ENCODE assay signal across 9 cellular contexts in genomic region chr14:65095633-65096205, GRCh38. TPM values are rescaled to one million over a fixed set of nuclear protein-coding genes. Genes with fewer than 3 reads are reported as not detected.
DNase-seq lines count a peak whose midpoint lies in the region; FAIRE-seq and TF ChIP-seq lines count a peak whose summit lies in the region.
"Had no signal": no experiment of that assay in that cellular context is flagged by ENCODE, and none has a peak within 500 bp of the region (broad histone marks: within the 10 kb centered on the region; RNA-seq: fewer than 3 reads in every experiment).

No MANE protein-coding gene starts in this region.

- no peak overlapping the region for H2BK120ac ChIP-seq in neuronal stem cell (ENCODE audit: low read depth, low read length)

- WGBS in adrenal gland, 4 donors: 28 to 38% (median 31%) methylated on average over 3 of the region's 3 CpGs
- no CpG with 5 or more reads among the region's 3 CpGs for WGBS in neuronal stem cell (ENCODE audit: extremely low coverage in 2 of 2, insufficient read length in 2 of 2, insufficient replicate concordance in 1 of 2), 2 donors

- H3K4me1 ChIP-seq in HEK293 (ENCODE audit: control insufficient read depth, insufficient read depth, low read length) (peaks cover 17% of the 10 kb centered on the region), adrenal gland (replicated peaks in 1 of 2) (peaks cover 32 to 66% of the 10 kb centered on the region in 2 donors), stomach smooth muscle (ENCODE audit: control insufficient read depth, insufficient read depth, low read length) (peaks cover 38% of the 10 kb centered on the region), kidney (ENCODE audit: control insufficient read depth in 1 of 2, insufficient read depth in 1 of 2, low read depth in 1 of 2, low read length in 2 of 2) (peaks cover 8 to 12% of the 10 kb centered on the region in 2 donors), neuronal stem cell (ENCODE audit: control insufficient read depth in 2 of 2, insufficient read depth in 1 of 2, low read depth in 1 of 2, low read length in 2 of 2) (no peaks in the 10 kb centered on the region)

- no peak overlapping the region for H2BK15ac ChIP-seq in neuronal stem cell (ENCODE audit: low read length)

- H3K9me3 ChIP-seq in HEK293 (ENCODE audit: control insufficient read depth, insufficient read depth, low read depth, low read length) (no peaks in the 10 kb centered on the region), adrenal gland (replicated peaks in 1 of 3) (no peaks in the 10 kb centered on the region), stomach smooth muscle (ENCODE audit: control insufficient read depth in 2 of 2, low read length in 2 of 2) (no peaks in the 10 kb centered on the region), kidney (ENCODE audit: control insufficient read depth in 1 of 2, low read length in 2 of 2) (no peaks in the 10 kb centered on the region), neuronal stem cell (replicated peaks in 1 of 2; ENCODE audit: control insufficient read depth in 2 of 2, insufficient read depth in 1 of 2, low read depth in 1 of 2, low read length in 2 of 2) (no peaks in the 10 kb centered on the region)

- intact Hi-C loops in adrenal gland (cut with DNase I) (no loop called here), kidney (cut with DNase I) (no loop called here)

- H4K91ac ChIP-seq in neuronal stem cell (ENCODE audit: low read depth, low read length, poor library complexity): no peak overlapping the region

- H2BK12ac ChIP-seq in neuronal stem cell (ENCODE audit: low read length): no peak overlapping the region

- no peaks in the 10 kb centered on the region for H3K79me1 ChIP-seq in neuronal stem cell (ENCODE audit: low read depth, low read length)

- no peak overlapping the region for H2AK5ac ChIP-seq in neuronal stem cell (ENCODE audit: low read depth, low read length)

- no peak overlapping the region for H3K18ac ChIP-seq in neuronal stem cell (ENCODE audit: low read length)

- FAIRE-seq in kidney (lab: Jason Lieb, UNC): no peak

- peak overlapping the region; percentile 42; the same call in 1 of the 2 replicates for H3K27ac ChIP-seq in HEK293 (ENCODE audit: extremely low read depth, low read depth, low read length)
- peak overlapping the region in 3 of 5 donors; percentile 24 to 63 (median 47) for H3K27ac ChIP-seq in adrenal gland
- H3K27ac ChIP-seq in stomach smooth muscle (ENCODE audit: low read length): peak overlapping the region; percentile 63
- no peak overlapping the region for H3K27ac ChIP-seq in kidney (ENCODE audit: low read depth in 2 of 2, low read length in 2 of 2)
- no peak overlapping the region for H3K27ac ChIP-seq in neuronal stem cell (replicated peaks; ENCODE audit: low read length)

- DNase-seq in adrenal gland (peak; percentile 56 to 85 (median 75)), hippocampal formation (lab: John Stamatoyannopoulos, UW) (peak; percentile 48 to 61), kidney (no peak), NCI-H1092 (lab: John Stamatoyannopoulos, UW) (no peak), NCI-H146 (lab: John Stamatoyannopoulos, UW) (no peak), neuronal stem cell (ENCODE audit: low spot score) (no peak)
- DNase-seq: HCEC 1CT had no signal

- no peak overlapping the region for H2AFZ ChIP-seq in neuronal stem cell (ENCODE audit: low read length)

- no peak for TF ChIP-seq POLR2A in adrenal gland (IDR thresholded peaks at IDR 0.05)

- no peak overlapping the region for H3K9ac ChIP-seq in stomach smooth muscle (ENCODE audit: low read length in 2 of 2)
- H3K9ac ChIP-seq in kidney (ENCODE audit: low read length in 2 of 2): no peak overlapping the region
- H3K9ac ChIP-seq in neuronal stem cell (ENCODE audit: low read depth, low read length, poor library complexity): no peak overlapping the region

- no peak overlapping the region for H3K4me3 ChIP-seq in HEK293 (ENCODE audit: low read depth, low read length)
- H3K4me3 ChIP-seq in adrenal gland: no peak overlapping the region
- H3K4me3 ChIP-seq in stomach smooth muscle (ENCODE audit: low read length in 2 of 2): peak overlapping the region; percentile 3 to 24
- peak overlapping the region in 1 of 2 donors; percentile 14 for H3K4me3 ChIP-seq in kidney (ENCODE audit: low read length in 2 of 2)
- H3K4me3 ChIP-seq in neuronal stem cell (ENCODE audit: low read length in 2 of 2): no peak overlapping the region

- H3K4ac ChIP-seq in neuronal stem cell (ENCODE audit: low read length): no peak overlapping the region

- CTCF ChIA-PET in HEK293 (lab: Yijun Ruan, JAX): no interaction called here

- peaks cover 11 to 66% of the 10 kb centered on the region in 2 experiments for H3K36me3 ChIP-seq in HEK293 (ENCODE audit: control insufficient read depth in 2 of 2, insufficient read depth in 1 of 2, low read length in 2 of 2)
- H3K36me3 ChIP-seq in adrenal gland (replicated peaks in 1 of 2): peaks cover 0 to 34% of the 10 kb centered on the region in 2 donors
- H3K36me3 ChIP-seq in stomach smooth muscle (ENCODE audit: control insufficient read depth in 2 of 2, insufficient read depth in 2 of 2, low read length in 2 of 2): peaks cover 21 to 23% of the 10 kb centered on the region in 2 donors
- H3K36me3 ChIP-seq in kidney (ENCODE audit: control insufficient read depth in 1 of 2, insufficient read depth in 2 of 2, low read length in 2 of 2): peaks cover 19 to 30% of the 10 kb centered on the region in 2 donors
- H3K36me3 ChIP-seq in neuronal stem cell (replicated peaks in 1 of 2; ENCODE audit: control insufficient read depth in 2 of 2, insufficient read depth in 2 of 2, low read length in 2 of 2): peaks cover 11 to 85% of the 10 kb centered on the region in 2 donors

- no peak overlapping the region for H2BK5ac ChIP-seq in neuronal stem cell (ENCODE audit: low read length)

- POLR2A ChIA-PET in HEK293 (lab: Yijun Ruan, JAX): no interaction called here

- no peak overlapping the region for H4K8ac ChIP-seq in neuronal stem cell (ENCODE audit: low read depth, low read length)

- H3K14ac ChIP-seq in neuronal stem cell (ENCODE audit: low read length): no peak overlapping the region

- H3K23ac ChIP-seq in neuronal stem cell (ENCODE audit: low read depth, low read length, poor library complexity): no peak overlapping the region

- H3K27me3 ChIP-seq in adrenal gland (no peaks in the 10 kb centered on the region), stomach smooth muscle (ENCODE audit: control insufficient read depth in 1 of 2, insufficient read depth in 2 of 2, low read length in 2 of 2) (no peaks in the 10 kb centered on the region), neuronal stem cell (ENCODE audit: control insufficient read depth in 3 of 3, insufficient read depth in 3 of 3, low read depth in 1 of 3, low read length in 3 of 3) (no peaks in the 10 kb centered on the region)

- H3K4me2 ChIP-seq in neuronal stem cell (ENCODE audit: insufficient read depth, low read length, poor library complexity, severe bottlenecking): no peak overlapping the region

- TF ChIP-seq CTCF in HEK293 (tag by site-specific recombination; IDR thresholded peaks at IDR 0.05): no peak
- TF ChIP-seq CTCF in adrenal gland (IDR thresholded peaks at IDR 0.05): no peak
- TF ChIP-seq CTCF in kidney (IDR thresholded peaks at IDR 0.05; ENCODE audit: borderline replicate concordance, extremely low read depth, insufficient read depth): no peak

TF ChIP-seq in HEK293, 187 proteins besides CTCF, POLR2A, EP300 and RAD21 (continues in another document):
- TF ChIP-seq PRDM10 (tag by site-specific recombination; IDR thresholded peaks at IDR 0.05) (peak; percentile 43; the same call in 1 of the 2 replicates), PBX3 (CRISPR knock-in tag; IDR thresholded peaks at IDR 0.05) (no peak), KLF16 (tag by site-specific recombination; IDR thresholded peaks at IDR 0.05) (no peak)

RNA-seq across cellular contexts. Expression of gene MAX, which starts 6.6 kb away (rescaled TPM):
- total RNA-seq in adrenal gland (100 to 1,000 TPM in 1 of 8 donors, 10 to 100 TPM in 7; 31.5 to 114 (median 67.0) TPM), kidney (89.4 TPM)
- polyA plus RNA-seq in adrenal gland (10 to 100 TPM; 49.3 to 62.3 (median 55.7) TPM), kidney (ENCODE audit: insufficient read depth, low read depth, low replicate concordance) (48.9 TPM)
- 37.9 TPM for polyA plus RNA-seq in neuronal stem cell (2013, experiment 1 of 2)
- polyA plus RNA-seq in neuronal stem cell (2013, experiment 2 of 2): 36.7 TPM

Comparison
In these comparisons a context has a peak if more than half of its experiments do, and no peak if none do; other contexts are left out.
1. H3K27ac ChIP-seq: peak in HEK293 (single experiment), adrenal gland (3 of 5) and stomach smooth muscle (single experiment); none in kidney (0 of 2) and neuronal stem cell (single experiment).
2. H3K4me3 ChIP-seq: peak in stomach smooth muscle (2 of 2); none in HEK293 (single experiment), adrenal gland (0 of 4) and neuronal stem cell (0 of 2).
3. DNase-seq: peak in adrenal gland (7 of 7) and hippocampal formation (2 of 2); none in kidney (single experiment), NCI-H1092 (single experiment), NCI-H146 (single experiment) and neuronal stem cell (single experiment).